In the genomic region with DNA sequence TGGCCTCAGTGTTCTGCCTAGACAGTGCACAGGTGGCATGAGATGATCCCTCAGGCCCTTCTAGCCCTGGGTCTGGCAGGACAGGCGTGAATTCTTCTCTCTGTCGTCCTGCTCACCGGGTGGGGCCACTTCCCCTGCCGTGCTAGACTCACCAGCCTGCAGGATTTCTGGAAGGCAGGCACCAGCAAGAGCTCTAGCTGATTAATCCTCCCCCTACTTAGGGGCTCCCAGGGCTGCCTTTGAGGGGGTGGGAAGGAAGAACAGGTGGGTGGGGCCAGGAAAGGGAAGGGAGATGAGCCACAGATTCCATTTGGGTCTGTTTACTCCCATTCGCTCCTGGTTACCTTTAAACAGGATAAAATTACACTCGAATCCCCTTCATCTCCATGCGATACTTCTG, we compare ENCODE assay signal across 25 cellular contexts.
DNase-seq lines count a peak whose midpoint lies in the region; ATAC-seq, FAIRE-seq and TF ChIP-seq lines count a peak whose summit lies in the region.
"Had no signal": no experiment of that assay in that cellular context is flagged by ENCODE, and none has a peak within 500 bp of the region (broad histone marks: within the 10 kb centered on the region; RNA-seq: fewer than 3 reads in every experiment).

No MANE protein-coding gene starts in this region.

- no peak for FAIRE-seq in H54 (lab: Jason Lieb, UNC)
- FAIRE-seq: bronchial epithelial cell, endometrium, TTC549 had no signal

- H3K4me3 ChIP-seq in H7 (ENCODE audit: insufficient read depth, low read depth, low read length): no peak overlapping the region
- H3K4me3 ChIP-seq: coronary artery, prostate gland, smooth muscle cell, thoracic aorta had no signal

- DNase-seq in H7: peak; percentile 68
- DNase-seq in NCI-H2227 treated with DMSO at 0.1 percent for 48 hours (lab: John Stamatoyannopoulos, UW): peak; percentile 74
- no peak for DNase-seq in left ventricle myocardium superior
- peak; percentile 30 for DNase-seq in posterior vena cava (ENCODE audit: low spot score)
- no peak for DNase-seq in H54 (ENCODE audit: insufficient read length, low spot score)
- no peak for DNase-seq in Ammon's horn (ENCODE audit: low spot score)
- DNase-seq in hippocampal formation (lab: John Stamatoyannopoulos, UW): no peak
- DNase-seq: activated CD4-positive, alpha-beta T cell treated with anti-CD3 and anti-CD28 coated beads for 36 hours; activated naive CD4-positive, alpha-beta T cell treated with anti-CD3 and anti-CD28 coated beads, Interleukin-2, amount 10 ng/mL, durations not matched to agents 7 days and 5 days; amygdala; CD4-positive, alpha-beta memory T cell; DMS 273 treated with DMSO at 0.1 percent for 48 hours; GF-D8; glutamatergic neuron; SIG-M5; stimulated activated CD4-positive, alpha-beta T cell treated with anti-CD3 and anti-CD28 coated beads, Interleukin-4, amount 100 ng/mL, for 1 hour; stimulated activated naive CD4-positive, alpha-beta T cell treated with Interleukin-2 at 50 U/mL for 16 hours; T-cell had no signal

- no peak for TF ChIP-seq POLR2A in H54 (IDR thresholded peaks at IDR 0.05; ENCODE audit: low read depth, low read length)

- peak; percentile 9 for ATAC-seq in left ventricle myocardium superior
- ATAC-seq: activated CD4-positive, alpha-beta T cell treated with anti-CD3 and anti-CD28 coated beads for 36 hours; T-cell had no signal

- peaks cover 2% of the 10 kb centered on the region; the same call in 1 of the 2 replicates for H3K27me3 ChIP-seq in H7 (ENCODE audit: control insufficient read depth, insufficient read depth, low read length)

- H3K36me3 ChIP-seq in H7 (replicated peaks; ENCODE audit: control insufficient read depth, insufficient read depth, low read length): no peaks in the 10 kb centered on the region
- H3K36me3 ChIP-seq: prostate gland, thoracic aorta had no signal

- intact Hi-C loops in left ventricle myocardium superior (cut with micrococcal nuclease) (no loop called here), posterior vena cava (cut with DNase I) (loop anchor here in 1 of 2 donors (10.0 kb wide), 1 partner anchor 353 kb away; no protein-coding TSS in a partner anchor)

Comparison
In these comparisons a context has a peak if more than half of its experiments do, and no peak if none do; other contexts are left out.
1. DNase-seq: peak in H7 (single experiment), NCI-H2227 treated with DMSO at 0.1 percent for 48 hours (single experiment) and posterior vena cava (single experiment); none in left ventricle myocardium superior (single experiment), H54 (single experiment), Ammon's horn (single experiment) and hippocampal formation (0 of 2).